Comparison of ENCODE assay signal across 8 cellular contexts in the genomic region with DNA sequence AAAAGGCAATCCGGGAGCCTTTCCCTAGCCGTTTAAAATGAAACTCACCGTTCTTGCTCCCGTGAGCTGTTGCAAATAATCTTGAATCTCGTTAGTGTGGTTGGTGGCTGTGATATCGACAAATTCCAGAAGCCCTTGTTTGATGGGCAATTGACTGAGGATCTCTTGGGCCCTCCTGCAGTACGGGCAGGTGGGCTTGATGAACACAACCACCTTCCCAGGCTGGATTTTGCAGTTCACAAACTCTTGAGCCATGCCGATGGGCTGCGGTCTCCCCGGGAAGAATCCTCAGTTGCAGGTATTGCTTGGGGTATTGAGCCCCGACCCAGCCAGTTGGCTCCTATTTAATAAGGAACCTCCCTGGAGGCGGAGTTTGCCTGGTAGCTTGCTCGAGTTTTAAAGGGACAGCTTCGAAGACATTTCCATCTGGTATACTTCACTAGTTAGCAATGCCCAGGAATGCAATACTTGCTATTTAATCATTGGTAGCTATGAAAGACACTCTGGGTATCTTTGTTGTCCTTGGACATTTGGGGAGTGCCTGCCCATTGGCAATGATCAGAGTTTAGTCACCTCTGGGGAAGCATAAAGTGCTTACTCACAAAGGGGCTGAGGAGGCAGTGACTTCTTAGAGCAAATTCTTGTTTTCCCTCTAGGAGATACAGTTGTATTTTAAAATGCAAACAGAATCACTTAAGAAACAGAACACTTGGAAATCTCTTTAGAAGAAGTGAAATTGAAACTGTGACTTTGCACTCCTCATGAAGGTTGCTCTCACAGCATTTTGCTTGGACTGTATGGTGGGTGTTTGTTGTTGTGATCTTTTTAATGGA. TPM values are rescaled to one million over a fixed set of nuclear protein-coding genes. Genes with fewer than 3 reads are reported as not detected.
DNase-seq lines count a peak whose midpoint lies in the region; ATAC-seq and TF ChIP-seq lines count a peak whose summit lies in the region.

A gene with protein sequence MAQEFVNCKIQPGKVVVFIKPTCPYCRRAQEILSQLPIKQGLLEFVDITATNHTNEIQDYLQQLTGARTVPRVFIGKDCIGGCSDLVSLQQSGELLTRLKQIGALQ (minus strand): TSS at position 319 of the 833 bp plus-strand sequence. CDS start 64 bp downstream, at position 255.

- H3K4me1 Mint-ChIP-seq in brain = peaks cover 58% of the 10 kb centered on the region

- H3K36me3 Mint-ChIP-seq in brain = no peaks in the 10 kb centered on the region

- no peaks in the 10 kb centered on the region for H3K27me3 ChIP-seq in rectal smooth muscle tissue (ENCODE audit: control insufficient read depth, insufficient read depth, low read length)

- H3K4me3 Mint-ChIP-seq in brain = peak within 1 kb of the TSS; percentile 93 to 98 (median 95)

- peak; percentile 55 for ATAC-seq in GM21723 (IDR thresholded peaks at IDR 0.05; ENCODE audit: unreplicated experiment)

- no peak for TF ChIP-seq CTCF in brain (conservative IDR thresholded peaks at IDR 0.05)

- TF ChIP-seq EP300 in Ishikawa (IDR thresholded peaks at IDR 0.05; ENCODE audit: borderline replicate concordance) = no peak

- peak within 1 kb of the TSS; percentile 96 for H3K4me3 ChIP-seq in rectal smooth muscle tissue (ENCODE audit: low read length)

- DNase-seq in NCI-H1417 (lab: John Stamatoyannopoulos, UW) (peak; percentile 63 to 68 (median 67)), NCI-H1417 treated with DMSO at 0.1 percent for 48 hours (lab: John Stamatoyannopoulos, UW) (no peak), SW 1271 (lab: John Stamatoyannopoulos, UW) (peak; percentile 75 to 95), hypothalamus (lab: John Stamatoyannopoulos, UW) (peak in 45 of 51 donors; percentile 9 to 83 (median 53))

- H3K9me3 Mint-ChIP-seq in brain = no peaks in the 10 kb centered on the region

- H3K27ac ChIP-seq in rectal smooth muscle tissue (ENCODE audit: low read depth, low read length) = peak within 1 kb of the TSS; percentile 85

- H3K27ac Mint-ChIP-seq in brain = peak within 1 kb of the TSS; percentile 93 to 97 (median 96)

- peak within 1 kb of the TSS; percentile 64 for H3K9ac ChIP-seq in rectal smooth muscle tissue (ENCODE audit: low read length)

- H3K36me3 ChIP-seq in rectal smooth muscle tissue (ENCODE audit: control insufficient read depth, insufficient read depth, low read length) = no peaks in the 10 kb centered on the region

- TF ChIP-seq RAD21 in Ishikawa (IDR thresholded peaks at IDR 0.05; ENCODE audit: low read depth) = no peak

- peaks cover 7% of the 10 kb centered on the region for H3K27me3 Mint-ChIP-seq in brain

- peaks cover 12% of the 10 kb centered on the region for H3K4me1 ChIP-seq in rectal smooth muscle tissue (ENCODE audit: control insufficient read depth, insufficient read depth, low read length)

TF ChIP-seq in Ishikawa, 13 proteins besides CTCF, POLR2A, EP300 and RAD21:
- TF ChIP-seq TEAD4 (IDR thresholded peaks at IDR 0.05) = peak; percentile 53; the same call in 1 of the 2 replicates
- TF ChIP-seq CREB1 (IDR thresholded peaks at IDR 0.05; ENCODE audit: low read depth) = no peak
- TF ChIP-seq MAX (IDR thresholded peaks at IDR 0.05) = peak; percentile 56
TF ChIP-seq in Ishikawa: peak in this region for 2.

RNA-seq across cellular contexts. Expression of the gene that starts here (rescaled TPM):
- 12.5 TPM for polyA plus RNA-seq in brain (ENCODE audit: insufficient read depth, low read depth, low replicate concordance)
